In genomic region chr7:129764685-129765084, GRCh38 we compare ENCODE assay signal across 33 cellular contexts.
"Had no signal": no experiment of that assay in that cellular context is flagged by ENCODE, and none has a peak within 500 bp of the region (broad histone marks: within the 10 kb centered on the region; RNA-seq: fewer than 3 reads in every experiment).

No MANE protein-coding gene starts in this region.

- H3K36me3 Mint-ChIP-seq: activated CD4-positive, alpha-beta memory T cell treated with anti-CD3 and anti-CD28 coated beads for 36 hours; activated naive CD4-positive, alpha-beta T cell treated with anti-CD3 and anti-CD28 coated beads, Interleukin-2, amount 10 ng/mL, durations not matched to agents 7 days and 5 days; activated naive CD4-positive, alpha-beta T cell treated with anti-CD3 and anti-CD28 coated beads, Interleukin-2, amount 50 U/mL, for 24 hours; activated naive CD8-positive, alpha-beta T cell; activated naive CD8-positive, alpha-beta T cell treated with anti-CD3 and anti-CD28 coated beads, Interleukin-2, amount 10 ng/mL, durations not matched to agents 7 days and 5 days; brain had no signal

- H3K27ac ChIP-seq: ascending aorta, cardiac muscle cell, VCaP had no signal

- H3K27me3 Mint-ChIP-seq: activated CD4-positive, alpha-beta memory T cell treated with anti-CD3 and anti-CD28 coated beads for 36 hours; activated CD4-positive, alpha-beta T cell treated with anti-CD3 and anti-CD28 coated beads, Interleukin-2, amount 10 ng/mL, durations not matched to agents 24 days and 14 days; activated CD8-positive, alpha-beta T cell treated with anti-CD3 and anti-CD28 coated beads for 36 hours; activated naive CD4-positive, alpha-beta T cell treated with anti-CD3 and anti-CD28 coated beads, Interleukin-2, amount 50 U/mL, for 24 hours; activated naive CD8-positive, alpha-beta T cell treated with anti-CD3 and anti-CD28 coated beads, Interleukin-2, amount 10 ng/mL, durations not matched to agents 7 days and 5 days; activated naive CD8-positive, alpha-beta T cell treated with anti-CD3 and anti-CD28 coated beads, Interleukin-2, amount 50 U/mL, for 24 hours; central memory CD8-positive, alpha-beta T cell had no signal

- H3K4me3 Mint-ChIP-seq: activated B cell treated with CpG ODN at 0.5 μM for 24 hours; activated CD4-positive, alpha-beta memory T cell treated with anti-CD3 and anti-CD28 coated beads for 36 hours; activated CD4-positive, alpha-beta T cell treated with anti-CD3 and anti-CD28 coated beads, Interleukin-2, amount 10 ng/mL, durations not matched to agents 24 days and 14 days; activated CD8-positive, alpha-beta T cell treated with anti-CD3 and anti-CD28 coated beads for 36 hours; activated naive CD4-positive, alpha-beta T cell treated with anti-CD3 and anti-CD28 coated beads, Interleukin-2, amount 10 ng/mL, durations not matched to agents 7 days and 5 days; activated naive CD4-positive, alpha-beta T cell treated with anti-CD3 and anti-CD28 coated beads, Interleukin-2, amount 50 U/mL, for 24 hours; activated naive CD8-positive, alpha-beta T cell; activated naive CD8-positive, alpha-beta T cell treated with anti-CD3 and anti-CD28 coated beads, Interleukin-2, amount 10 ng/mL, durations not matched to agents 7 days and 5 days; activated naive CD8-positive, alpha-beta T cell treated with anti-CD3 and anti-CD28 coated beads, Interleukin-2, amount 50 U/mL, for 24 hours; activated T-cell treated with anti-CD3 and anti-CD28 coated beads, Interleukin-2, amount 50 U/mL, for 4 hours; brain; central memory CD8-positive, alpha-beta T cell; T-helper 1 cell treated with Interleukin-12 subunit alpha and Interleukin-12 subunit beta and Interleukin-4 antibody, amounts not matched to agents 30 μg/mL and 1 μg/mL, for 36 hours; T-helper 2 cell treated with Interferon-gamma antibody and Interleukin-4, amounts not matched to agents 5 μg/mL and 100 μg/mL, for 36 hours had no signal

- H3K4me3 ChIP-seq: ascending aorta, cardiac muscle cell had no signal

- H3K4me1 Mint-ChIP-seq: activated B cell treated with CpG ODN at 0.5 μM for 24 hours; activated CD4-positive, alpha-beta T cell treated with anti-CD3 and anti-CD28 coated beads, Interleukin-2, amount 10 ng/mL, durations not matched to agents 24 days and 14 days; activated naive CD4-positive, alpha-beta T cell treated with anti-CD3 and anti-CD28 coated beads, Interleukin-2, amount 10 ng/mL, durations not matched to agents 7 days and 5 days; activated naive CD4-positive, alpha-beta T cell treated with anti-CD3 and anti-CD28 coated beads, Interleukin-2, amount 50 U/mL, for 24 hours; activated naive CD8-positive, alpha-beta T cell treated with anti-CD3 and anti-CD28 coated beads, Interleukin-2, amount 10 ng/mL, durations not matched to agents 7 days and 5 days; activated naive CD8-positive, alpha-beta T cell treated with anti-CD3 and anti-CD28 coated beads, Interleukin-2, amount 50 U/mL, for 24 hours had no signal

- H3K27ac Mint-ChIP-seq: activated B cell treated with CpG ODN at 0.5 μM for 24 hours; activated CD4-positive, alpha-beta memory T cell treated with anti-CD3 and anti-CD28 coated beads for 36 hours; activated CD4-positive, alpha-beta T cell treated with anti-CD3 and anti-CD28 coated beads, Interleukin-2, amount 10 ng/mL, durations not matched to agents 24 days and 14 days; activated CD8-positive, alpha-beta T cell treated with anti-CD3 and anti-CD28 coated beads for 36 hours; activated naive CD4-positive, alpha-beta T cell treated with anti-CD3 and anti-CD28 coated beads, Interleukin-2, amount 50 U/mL, for 24 hours; activated naive CD8-positive, alpha-beta T cell; activated naive CD8-positive, alpha-beta T cell treated with anti-CD3 and anti-CD28 coated beads, Interleukin-2, amount 10 ng/mL, durations not matched to agents 7 days and 5 days; activated naive CD8-positive, alpha-beta T cell treated with anti-CD3 and anti-CD28 coated beads, Interleukin-2, amount 50 U/mL, for 24 hours; activated T-helper 2 cell treated with anti-CD3 and anti-CD28 coated beads, Interferon-gamma antibody, Interleukin-2, Interleukin-4, amounts not matched to agents 10 μg/mL and 5 μg/mL and 100 μg/mL, durations not matched to agents 14 hours and 24 hours and 36 hours; brain; T-helper 1 cell treated with Interleukin-12 subunit alpha and Interleukin-12 subunit beta and Interleukin-4 antibody, amounts not matched to agents 30 μg/mL and 1 μg/mL, for 36 hours; T-helper 2 cell treated with Interferon-gamma antibody and Interleukin-4, amounts not matched to agents 5 μg/mL and 100 μg/mL, for 36 hours had no signal

- H3K4me1 ChIP-seq: ascending aorta had no signal

- DNase-seq: activated B cell treated with CpG ODN at 0.5 μM for 24 hours; activated CD4-positive, alpha-beta memory T cell treated with anti-CD3 and anti-CD28 coated beads for 36 hours; activated CD4-positive, alpha-beta T cell treated with anti-CD3 and anti-CD28 coated beads for 4 hours; activated CD4-positive, alpha-beta T cell treated with anti-CD3 and anti-CD28 coated beads, Interleukin-2, amount 10 ng/mL, durations not matched to agents 24 days and 14 days; activated CD4-positive, alpha-beta T cell treated with anti-CD3 and anti-CD28 coated beads, Interleukin-2, amount 50 U/mL, for 1 hour; activated CD4-positive, alpha-beta T cell treated with anti-CD3 and anti-CD28 coated beads, Interleukin-2, amount 50 U/mL, for 4 hours; activated CD4-positive, CD25-positive, alpha-beta regulatory T cell treated with anti-CD3 and anti-CD28 coated beads, Interleukin-2, amount 50 U/mL, for 72 hours; activated CD8-positive, alpha-beta memory T cell treated with anti-CD3 and anti-CD28 coated beads, Interleukin-2, amount 50 U/mL, for 4 hours; activated CD8-positive, alpha-beta T cell treated with anti-CD3 and anti-CD28 coated beads for 36 hours; activated effector memory CD4-positive, alpha-beta T cell treated with Interleukin-2 at 50 U/mL for 16 hours; activated gamma-delta T cell; activated naive CD4-positive, alpha-beta T cell treated with anti-CD3 and anti-CD28 coated beads, Interleukin-2, amount 10 ng/mL, durations not matched to agents 7 days and 5 days; activated naive CD4-positive, alpha-beta T cell treated with Interleukin-2 at 50 U/mL for 16 hours; activated naive CD8-positive, alpha-beta T cell treated with anti-CD3 and anti-CD28 coated beads, Interleukin-2, amount 10 ng/mL, durations not matched to agents 7 days and 5 days; activated naive CD8-positive, alpha-beta T cell treated with anti-CD3 and anti-CD28 coated beads, Interleukin-2, amount 50 U/mL, for 24 hours; activated T-cell treated with anti-CD3 and anti-CD28 coated beads for 4 hours; activated T-cell treated with anti-CD3 and anti-CD28 coated beads, Interleukin-2, amount 50 U/mL, for 1 hour; activated T-cell treated with anti-CD3 and anti-CD28 coated beads, Interleukin-2, amount 50 U/mL, for 4 hours; amygdala; anterior cingulate cortex; caudate nucleus; T-helper 2 cell; T-helper 9 cell had no signal

- H3K27me3 ChIP-seq: ascending aorta, cardiac muscle cell had no signal

- H3K9me3 Mint-ChIP-seq: activated B cell treated with CpG ODN at 0.5 μM for 24 hours; activated CD4-positive, alpha-beta memory T cell treated with anti-CD3 and anti-CD28 coated beads for 36 hours; activated CD4-positive, alpha-beta T cell treated with anti-CD3 and anti-CD28 coated beads, Interleukin-2, amount 10 ng/mL, durations not matched to agents 24 days and 14 days; activated CD8-positive, alpha-beta T cell treated with anti-CD3 and anti-CD28 coated beads for 36 hours; activated naive CD4-positive, alpha-beta T cell treated with anti-CD3 and anti-CD28 coated beads, Interleukin-2, amount 10 ng/mL, durations not matched to agents 7 days and 5 days; activated naive CD4-positive, alpha-beta T cell treated with anti-CD3 and anti-CD28 coated beads, Interleukin-2, amount 50 U/mL, for 24 hours; activated naive CD8-positive, alpha-beta T cell treated with anti-CD3 and anti-CD28 coated beads, Interleukin-2, amount 10 ng/mL, durations not matched to agents 7 days and 5 days; activated naive CD8-positive, alpha-beta T cell treated with anti-CD3 and anti-CD28 coated beads, Interleukin-2, amount 50 U/mL, for 24 hours; activated T-cell treated with anti-CD3 and anti-CD28 coated beads, Interleukin-2, amount 50 U/mL, for 4 hours; activated T-helper 2 cell treated with anti-CD3 and anti-CD28 coated beads, Interferon-gamma antibody, Interleukin-2, Interleukin-4, amounts not matched to agents 10 μg/mL and 5 μg/mL and 100 μg/mL, durations not matched to agents 14 hours and 24 hours and 36 hours; brain; central memory CD8-positive, alpha-beta T cell; T-helper 1 cell treated with Interleukin-12 subunit alpha and Interleukin-12 subunit beta and Interleukin-4 antibody, amounts not matched to agents 30 μg/mL and 1 μg/mL, for 36 hours; T-helper 2 cell treated with Interferon-gamma antibody and Interleukin-4, amounts not matched to agents 5 μg/mL and 100 μg/mL, for 36 hours had no signal

- H3K36me3 ChIP-seq: ascending aorta, cardiac muscle cell had no signal

- H3K9me3 ChIP-seq: ascending aorta had no signal
